In the genomic region with DNA sequence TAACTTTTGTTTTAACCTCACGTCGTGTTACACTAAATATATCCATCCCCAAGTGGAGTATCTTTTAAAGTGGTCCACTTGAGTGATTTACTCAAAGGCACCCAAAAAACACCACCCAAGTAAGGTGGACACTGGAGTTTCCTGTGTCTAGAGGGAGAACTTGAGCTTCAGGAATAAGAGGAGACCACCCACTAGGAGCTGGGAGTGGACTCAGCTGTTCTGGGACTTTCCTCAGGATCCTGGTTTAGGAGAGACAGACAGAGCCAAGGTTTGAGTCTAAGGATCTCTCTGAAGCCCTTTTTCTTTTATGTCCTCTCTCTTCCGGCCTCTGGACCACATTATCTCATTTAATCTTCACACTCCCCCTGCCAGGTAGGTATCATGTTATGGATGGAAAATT, we compare ENCODE assay signal across 7 cellular contexts.
"Had no signal": no experiment of that assay in that cellular context is flagged by ENCODE, and none has a peak within 500 bp of the region (broad histone marks: within the 10 kb centered on the region; RNA-seq: fewer than 3 reads in every experiment).

No MANE protein-coding gene starts in this region.

- DNase-seq: IMR-90, KBM-7, KG1 had no signal

- ATAC-seq: HepG2, K562 had no signal

- H3K4me3 ChIP-seq: K562 had no signal

- H3K27ac ChIP-seq: HL-60, KMS-11 had no signal
